36 cellular contexts compared by ENCODE assay signal in the genomic region with DNA sequence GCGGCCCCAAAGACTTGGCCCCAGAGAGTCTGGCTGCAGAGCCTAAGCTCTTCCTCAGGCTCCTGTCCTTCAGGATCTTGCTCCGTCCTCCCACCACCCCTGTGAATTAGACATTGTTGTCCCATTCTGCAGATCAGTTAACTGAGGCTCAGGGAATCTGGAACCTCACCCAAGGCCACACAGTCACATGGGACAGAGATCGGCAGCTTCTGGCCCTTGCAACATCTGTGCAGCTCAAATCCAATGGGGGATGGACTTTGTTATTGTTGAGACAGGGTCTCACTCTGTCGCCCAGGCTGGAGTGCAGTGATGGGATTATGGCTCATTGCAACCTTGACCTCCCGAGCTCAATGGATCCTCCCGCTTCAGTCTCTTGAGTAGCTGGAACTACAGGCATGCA. TPM values are rescaled to one million over a fixed set of nuclear protein-coding genes. Genes with fewer than 3 reads are reported as not detected.
"Had no signal": no experiment of that assay in that cellular context is flagged by ENCODE, and none has a peak within 500 bp of the region (broad histone marks: within the 10 kb centered on the region; RNA-seq: fewer than 3 reads in every experiment).

No MANE protein-coding gene starts in this region.

- H3K9me3 Mint-ChIP-seq: activated CD4-positive, alpha-beta memory T cell treated with anti-CD3 and anti-CD28 coated beads for 36 hours; activated CD4-positive, alpha-beta T cell treated with anti-CD3 and anti-CD28 coated beads, Interleukin-2, amount 10 ng/mL, durations not matched to agents 24 days and 14 days; activated naive CD4-positive, alpha-beta T cell treated with anti-CD3 and anti-CD28 coated beads, Interleukin-2, amount 10 ng/mL, durations not matched to agents 7 days and 5 days; activated naive CD4-positive, alpha-beta T cell treated with anti-CD3 and anti-CD28 coated beads, Interleukin-2, amount 50 U/mL, for 72 hours; activated naive CD8-positive, alpha-beta T cell treated with anti-CD3 and anti-CD28 coated beads, Interleukin-2, amount 10 ng/mL, durations not matched to agents 7 days and 5 days; activated T-cell treated with anti-CD3 and anti-CD28 coated beads, Interleukin-2, amount 50 U/mL, for 24 hours; T-helper 2 cell treated with Interferon-gamma antibody and Interleukin-4, amounts not matched to agents 5 μg/mL and 100 μg/mL, for 36 hours had no signal

- H3K4me3 Mint-ChIP-seq: activated CD4-positive, alpha-beta memory T cell treated with anti-CD3 and anti-CD28 coated beads for 36 hours; activated CD4-positive, alpha-beta T cell treated with anti-CD3 and anti-CD28 coated beads for 36 hours; activated CD4-positive, alpha-beta T cell treated with anti-CD3 and anti-CD28 coated beads, Interleukin-2, amount 10 ng/mL, durations not matched to agents 24 days and 14 days; activated CD8-positive, alpha-beta T cell treated with anti-CD3 and anti-CD28 coated beads, Interleukin-2, amount 10 ng/mL, durations not matched to agents 7 days and 5 days; activated naive CD4-positive, alpha-beta T cell treated with anti-CD3 and anti-CD28 coated beads, Interleukin-2, amount 10 ng/mL, durations not matched to agents 7 days and 5 days; activated naive CD8-positive, alpha-beta T cell treated with anti-CD3 and anti-CD28 coated beads, Interleukin-2, amount 10 ng/mL, durations not matched to agents 7 days and 5 days; activated T-cell treated with anti-CD3 and anti-CD28 coated beads, Interleukin-2, amount 50 U/mL, for 24 hours; activated T-cell treated with anti-CD3 and anti-CD28 coated beads, Interleukin-2, amount 50 U/mL, for 72 hours; T-helper 17 cell; T-helper 2 cell treated with Interferon-gamma antibody and Interleukin-4, amounts not matched to agents 5 μg/mL and 100 μg/mL, for 36 hours had no signal

- H3K36me3 ChIP-seq: ascending aorta, breast epithelium, cardiac muscle cell, colonic mucosa, esophagus squamous epithelium, gastroesophageal sphincter, WERI-Rb-1 had no signal

- H3K36me3 Mint-ChIP-seq: activated CD4-positive, alpha-beta memory T cell treated with anti-CD3 and anti-CD28 coated beads for 36 hours; activated naive CD4-positive, alpha-beta T cell treated with anti-CD3 and anti-CD28 coated beads, Interleukin-2, amount 10 ng/mL, durations not matched to agents 7 days and 5 days; activated naive CD4-positive, alpha-beta T cell treated with anti-CD3 and anti-CD28 coated beads, Interleukin-2, amount 50 U/mL, for 72 hours; activated naive CD8-positive, alpha-beta T cell treated with anti-CD3 and anti-CD28 coated beads, Interleukin-2, amount 10 ng/mL, durations not matched to agents 7 days and 5 days; brain had no signal

- H3K9me3 ChIP-seq: ascending aorta, breast epithelium, colonic mucosa, esophagus squamous epithelium, gastroesophageal sphincter had no signal

- H3K27me3 Mint-ChIP-seq: activated CD4-positive, alpha-beta T cell treated with anti-CD3 and anti-CD28 coated beads, Interleukin-2, amount 10 ng/mL, durations not matched to agents 24 days and 14 days had no signal

- H3K4me1 Mint-ChIP-seq: activated CD4-positive, alpha-beta T cell treated with anti-CD3 and anti-CD28 coated beads for 36 hours; activated CD4-positive, alpha-beta T cell treated with anti-CD3 and anti-CD28 coated beads, Interleukin-2, amount 10 ng/mL, durations not matched to agents 24 days and 14 days; activated naive CD4-positive, alpha-beta T cell treated with anti-CD3 and anti-CD28 coated beads, Interleukin-2, amount 10 ng/mL, durations not matched to agents 7 days and 5 days; activated naive CD8-positive, alpha-beta T cell treated with anti-CD3 and anti-CD28 coated beads, Interleukin-2, amount 10 ng/mL, durations not matched to agents 7 days and 5 days had no signal

- H3K27ac ChIP-seq: ascending aorta, breast epithelium, cardiac muscle cell, colonic mucosa, epithelial cell of prostate, esophagus squamous epithelium, gastroesophageal sphincter, WERI-Rb-1 had no signal

- ATAC-seq: activated CD4-positive, alpha-beta T cell treated with anti-CD3 and anti-CD28 coated beads for 36 hours; activated CD8-positive, alpha-beta T cell treated with anti-CD3 and anti-CD28 coated beads, Interleukin-2, amount 10 ng/mL, durations not matched to agents 7 days and 5 days; activated naive CD4-positive, alpha-beta T cell treated with anti-CD3 and anti-CD28 coated beads, Interleukin-2, amount 50 U/mL, for 72 hours; activated T-cell treated with anti-CD3 and anti-CD28 coated beads, Interleukin-2, amount 50 U/mL, for 72 hours; gastroesophageal sphincter; T-helper 17 cell had no signal

- H3K27ac Mint-ChIP-seq: activated CD4-positive, alpha-beta memory T cell treated with anti-CD3 and anti-CD28 coated beads for 36 hours; activated CD4-positive, alpha-beta T cell treated with anti-CD3 and anti-CD28 coated beads for 36 hours; activated CD4-positive, alpha-beta T cell treated with anti-CD3 and anti-CD28 coated beads, Interleukin-2, amount 10 ng/mL, durations not matched to agents 24 days and 14 days; activated CD8-positive, alpha-beta T cell treated with anti-CD3 and anti-CD28 coated beads, Interleukin-2, amount 10 ng/mL, durations not matched to agents 7 days and 5 days; activated naive CD4-positive, alpha-beta T cell treated with anti-CD3 and anti-CD28 coated beads, Interleukin-2, amount 10 ng/mL, durations not matched to agents 7 days and 5 days; activated naive CD4-positive, alpha-beta T cell treated with anti-CD3 and anti-CD28 coated beads, Interleukin-2, amount 50 U/mL, for 72 hours; activated naive CD8-positive, alpha-beta T cell treated with anti-CD3 and anti-CD28 coated beads, Interleukin-2, amount 10 ng/mL, durations not matched to agents 7 days and 5 days; activated T-cell treated with anti-CD3 and anti-CD28 coated beads, Interleukin-2, amount 50 U/mL, for 24 hours; activated T-cell treated with anti-CD3 and anti-CD28 coated beads, Interleukin-2, amount 50 U/mL, for 72 hours; T-helper 17 cell; T-helper 2 cell treated with Interferon-gamma antibody and Interleukin-4, amounts not matched to agents 5 μg/mL and 100 μg/mL, for 36 hours had no signal

- H3K4me1 ChIP-seq: ascending aorta, breast epithelium, colonic mucosa, esophagus squamous epithelium, gastroesophageal sphincter had no signal

- H3K27me3 ChIP-seq: ascending aorta, breast epithelium, cardiac muscle cell had no signal

- DNase-seq: activated CD4-positive, alpha-beta memory T cell treated with anti-CD3 and anti-CD28 coated beads for 36 hours; activated CD4-positive, alpha-beta T cell treated with anti-CD3 and anti-CD28 coated beads for 36 hours; activated CD4-positive, alpha-beta T cell treated with anti-CD3 and anti-CD28 coated beads, Interleukin-2, amount 10 ng/mL, durations not matched to agents 24 days and 14 days; activated CD4-positive, CD25-positive, alpha-beta regulatory T cell; activated CD4-positive, CD25-positive, alpha-beta regulatory T cell treated with anti-CD3 and anti-CD28 coated beads, Interleukin-2, amount 50 U/mL, for 72 hours; activated CD8-positive, alpha-beta memory T cell treated with anti-CD3 and anti-CD28 coated beads, Interleukin-2, amount 50 U/mL, for 48 hours; activated CD8-positive, alpha-beta T cell treated with anti-CD3 and anti-CD28 coated beads, Interleukin-2, amount 10 ng/mL, durations not matched to agents 7 days and 5 days; activated gamma-delta T cell; activated naive CD4-positive, alpha-beta T cell; activated naive CD4-positive, alpha-beta T cell treated with anti-CD3 and anti-CD28 coated beads, Interleukin-2, amount 10 ng/mL, durations not matched to agents 7 days and 5 days; activated naive CD8-positive, alpha-beta T cell treated with anti-CD3 and anti-CD28 coated beads, Interleukin-2, amount 10 ng/mL, durations not matched to agents 7 days and 5 days; activated T-cell treated with anti-CD3 and anti-CD28 coated beads for 4 hours; activated T-cell treated with anti-CD3 and anti-CD28 coated beads, Interleukin-2, amount 50 U/mL, for 24 hours; activated T-cell treated with anti-CD3 and anti-CD28 coated beads, Interleukin-2, amount 50 U/mL, for 72 hours; central memory CD4-positive, alpha-beta T cell; cerebellar nuclear complex; colonic mucosa; effector CD8-positive, alpha-beta T cell; esophagus squamous epithelium; foreskin melanocyte; T-helper 1 cell; T-helper 17 cell; T1000; WERI-Rb-1 had no signal

- FAIRE-seq: endometrium, endothelial cell of umbilical vein had no signal

- H3K4me3 ChIP-seq: ascending aorta, breast epithelium, cardiac muscle cell, colonic mucosa, esophagus squamous epithelium, gastroesophageal sphincter had no signal

RNA-seq across cellular contexts. Expression of gene LAMC3, which starts 23.9 kb away (rescaled TPM):
- total RNA-seq: activated CD8-positive, alpha-beta T cell treated with anti-CD3 and anti-CD28 coated beads, Interleukin-2, amount 10 ng/mL, durations not matched to agents 7 days and 5 days had no signal

RNA-seq across cellular contexts. Expression of gene FIBCD1, which starts 46.0 kb away (rescaled TPM):
- total RNA-seq: activated CD4-positive, alpha-beta memory T cell treated with anti-CD3 and anti-CD28 coated beads for 36 hours; activated CD4-positive, alpha-beta T cell treated with anti-CD3 and anti-CD28 coated beads for 36 hours; activated CD4-positive, alpha-beta T cell treated with anti-CD3 and anti-CD28 coated beads, Interleukin-2, amount 10 ng/mL, durations not matched to agents 24 days and 14 days; activated CD8-positive, alpha-beta memory T cell treated with anti-CD3 and anti-CD28 coated beads for 36 hours; activated CD8-positive, alpha-beta T cell treated with anti-CD3 and anti-CD28 coated beads, Interleukin-2, amount 10 ng/mL, durations not matched to agents 7 days and 5 days; activated naive CD4-positive, alpha-beta T cell treated with anti-CD3 and anti-CD28 coated beads, Interleukin-2, amount 50 U/mL, for 72 hours; activated naive CD8-positive, alpha-beta T cell treated with anti-CD3 and anti-CD28 coated beads, Interleukin-2, amount 10 ng/mL, durations not matched to agents 7 days and 5 days; activated T-cell treated with anti-CD3 and anti-CD28 coated beads, Interleukin-2, amount 50 U/mL, for 72 hours; ascending aorta; endothelial cell of umbilical vein; esophagus squamous epithelium; glomerular endothelial cell; T-helper 17 cell had no signal
